Comparison of ENCODE assay signal across 27 cellular contexts in genomic region chr7:50842061-50842460, GRCh38.
"Had no signal": no experiment of that assay in that cellular context is flagged by ENCODE, and none has a peak within 500 bp of the region (broad histone marks: within the 10 kb centered on the region; RNA-seq: fewer than 3 reads in every experiment).

No MANE protein-coding gene starts in this region.

- H3K27ac ChIP-seq: left lung, lower lobe of right lung, neural progenitor cell, neutrophil, ovary, spleen, suprapubic skin, thoracic aorta, tibial artery, upper lobe of right lung had no signal

- H3K4me3 Mint-ChIP-seq: naive thymus-derived CD8-positive, alpha-beta T cell; nephron; neural progenitor cell; stimulated activated effector memory CD8-positive, alpha-beta T cell treated with anti-CD3 and anti-CD28 coated beads, Interleukin-12 subunit alpha, Interleukin-12 subunit beta, amount 100 ng/mL, for 72 hours; stimulated activated naive CD8-positive, alpha-beta T cell treated with anti-CD3 and anti-CD28 coated beads, Interleukin-15, Interleukin-2, amounts not matched to agents 100 ng/mL and 50 ng/mL, for 24 hours had no signal

- H3K4me2 ChIP-seq: neural progenitor cell had no signal

- H3K4me1 Mint-ChIP-seq: nephron; stimulated activated effector memory CD8-positive, alpha-beta T cell treated with anti-CD3 and anti-CD28 coated beads, Interleukin-12 subunit alpha, Interleukin-12 subunit beta, amount 100 ng/mL, for 72 hours had no signal

- H3K36me3 Mint-ChIP-seq: neural progenitor cell; stimulated activated effector memory CD8-positive, alpha-beta T cell treated with anti-CD3 and anti-CD28 coated beads, Interleukin-12 subunit alpha, Interleukin-12 subunit beta, amount 100 ng/mL, for 72 hours had no signal

- H3K9me3 ChIP-seq: lower lobe of right lung, neutrophil, ovary, suprapubic skin, thoracic aorta, tibial artery, upper lobe of right lung had no signal

- H3K36me3 ChIP-seq: left lung, lower lobe of right lung, neural progenitor cell, neutrophil, ovary, spleen, suprapubic skin, thoracic aorta, tibial artery, upper lobe of right lung had no signal

- H3K9me3 Mint-ChIP-seq: stimulated activated effector memory CD8-positive, alpha-beta T cell treated with anti-CD3 and anti-CD28 coated beads, Interleukin-12 subunit alpha, Interleukin-12 subunit beta, amount 100 ng/mL, for 72 hours had no signal

- H3K27ac Mint-ChIP-seq: nephron; neural progenitor cell; progenitor cell of endocrine pancreas; stimulated activated effector memory CD8-positive, alpha-beta T cell treated with anti-CD3 and anti-CD28 coated beads, Interleukin-12 subunit alpha, Interleukin-12 subunit beta, amount 100 ng/mL, for 72 hours; stimulated activated naive CD8-positive, alpha-beta T cell treated with anti-CD3 and anti-CD28 coated beads, Interleukin-15, Interleukin-2, amounts not matched to agents 100 ng/mL and 50 ng/mL, for 24 hours had no signal

- H3K4me3 ChIP-seq: left lung, lower lobe of right lung, neural progenitor cell, ovary, spleen, suprapubic skin, thoracic aorta, tibial artery, upper lobe of right lung had no signal

- H2AFZ ChIP-seq: neural progenitor cell had no signal

- H3K27me3 ChIP-seq: left lung, neural progenitor cell, ovary, spleen, suprapubic skin, tibial artery, upper lobe of right lung had no signal

- H3K9ac ChIP-seq: neural progenitor cell had no signal

- DNase-seq: hippocampal formation; kidney; left colon; lower lobe of right lung; mammary epithelial cell; mesenchymal stem cell; naive thymus-derived CD8-positive, alpha-beta T cell; occipital lobe; ovary; right cardiac atrium; small intestine; spleen; stimulated activated CD4-positive, alpha-beta T cell treated with anti-CD3 and anti-CD28 coated beads, Interleukin-4, amount 100 ng/mL, for 24 hours; stimulated activated naive CD4-positive, alpha-beta T cell; trophoblast cell; upper lobe of right lung had no signal

- H3K4me1 ChIP-seq: left lung, lower lobe of right lung, neural progenitor cell, spleen, suprapubic skin, upper lobe of right lung had no signal

- ATAC-seq: left colon; left lung; lower lobe of right lung; naive thymus-derived CD8-positive, alpha-beta T cell; right cardiac atrium; sciatic nerve; stimulated activated effector memory CD8-positive, alpha-beta T cell treated with anti-CD3 and anti-CD28 coated beads, Interleukin-12 subunit alpha, Interleukin-12 subunit beta, amount 100 ng/mL, for 72 hours; upper lobe of right lung had no signal
